In genomic region chr12:15220961-15221885, GRCh38 we compare ENCODE assay signal across 8 cellular contexts. TPM values are rescaled to one million over a fixed set of nuclear protein-coding genes. Genes with fewer than 3 reads are reported as not detected.
A peak's percentile ranks its signal among the peaks of the same experiment; 100 is the strongest.
DNase-seq lines count a peak whose midpoint lies in the region; ATAC-seq and TF ChIP-seq lines count a peak whose summit lies in the region.

A gene with protein sequence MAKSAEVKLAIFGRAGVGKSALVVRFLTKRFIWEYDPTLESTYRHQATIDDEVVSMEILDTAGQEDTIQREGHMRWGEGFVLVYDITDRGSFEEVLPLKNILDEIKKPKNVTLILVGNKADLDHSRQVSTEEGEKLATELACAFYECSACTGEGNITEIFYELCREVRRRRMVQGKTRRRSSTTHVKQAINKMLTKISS (minus strand): TSS chr12:15221417. CDS start chr12:15217489, 3,928 bp downstream.

- dilution Hi-C loops in IMR-90 (cut with HindIII; ENCODE audit: low sequenced_read_pairs, unreplicated experiment), result no loop called here

- no peak within 1 kb of the TSS for H3K4ac ChIP-seq in IMR-90 (ENCODE audit: low read depth, low read length)

- peak within 1 kb of the TSS; percentile 31 for H3K4me3 ChIP-seq in IMR-90 (ENCODE audit: insufficient read depth, low read depth, low read length)
- H3K4me3 ChIP-seq in right atrium auricular region, result peak within 1 kb of the TSS; percentile 49 to 55
- peak within 1 kb of the TSS; percentile 54 for H3K4me3 ChIP-seq in upper lobe of right lung

- H2AFZ ChIP-seq in IMR-90 (replicated peaks; ENCODE audit: low read length, poor library complexity), result peak within 1 kb of the TSS; percentile 93

- 3% methylated on average over 34 of the region's 55 CpGs; no CpG with 5 or more reads in 1 of the 2 experiments for WGBS in IMR-90 (ENCODE audit: extremely low coverage in 2 of 2, insufficient read length in 1 of 2), 2 experiments

- no peak within 1 kb of the TSS for H3K56ac ChIP-seq in IMR-90 (ENCODE audit: extremely low read depth, insufficient read depth, low read length)

- no peak within 1 kb of the TSS for H4K5ac ChIP-seq in IMR-90 (ENCODE audit: low read depth, low read length)

- H4K8ac ChIP-seq in IMR-90 (ENCODE audit: low read depth in 2 of 2, low read length in 2 of 2), result no peak within 1 kb of the TSS

- CTCF ChIA-PET in IMR-90 (lab: Yijun Ruan, JAX), result interaction anchor here (0.5 to 1.6 kb wide), 26 partner anchors 8 to 1229 kb away, joined by 3 to 11 read pairs (median 4); no protein-coding TSS in a partner anchor

- H3K4me2 ChIP-seq in IMR-90 (ENCODE audit: low read depth, low read length), result peak within 1 kb of the TSS; percentile 82

- no peak for TF ChIP-seq POLR2A in IMR-90 (IDR thresholded peaks at IDR 0.05; ENCODE audit: low read depth, low read length)

- H2BK15ac ChIP-seq in IMR-90 (ENCODE audit: low read depth, low read length), result no peak within 1 kb of the TSS

- no peak within 1 kb of the TSS for H3K9ac ChIP-seq in IMR-90 (ENCODE audit: low read depth, low read length)

- no peaks in the 10 kb centered on the region for H3K36me3 ChIP-seq in IMR-90 (ENCODE audit: control insufficient read depth, insufficient read depth, low read length)
- no peaks in the 10 kb centered on the region for H3K36me3 ChIP-seq in right atrium auricular region
- no peaks in the 10 kb centered on the region for H3K36me3 ChIP-seq in upper lobe of right lung

- no peak within 1 kb of the TSS for H2BK120ac ChIP-seq in IMR-90 (ENCODE audit: low read depth, low read length)

- intact Hi-C loops in IMR-90 (cut with micrococcal nuclease) (loop anchor here (1.0 to 5.0 kb wide), 5 partner anchors 70 to 589 kb away; no protein-coding TSS in a partner anchor), upper lobe of right lung (cut with DNase I) (no loop called here)

- H3K9me1 ChIP-seq in IMR-90 (ENCODE audit: insufficient read depth, low read length), result no peaks in the 10 kb centered on the region

- ATAC-seq in GM21528 (IDR thresholded peaks at IDR 0.05; ENCODE audit: low FRiP score, unreplicated experiment) (peak; percentile 94), IMR-90 (ENCODE audit: low read depth) (peak; percentile 100), upper lobe of right lung (peak; percentile 100)

- POLR2A ChIA-PET in IMR-90 (lab: Charles Lee; ENCODE audit: unreplicated experiment), result no interaction called here

- no TSS peak for BruUV-seq in IMR-90 (replicated peaks; lab: Mats Ljungman, UMichigan)

- peaks cover 7% of the 10 kb centered on the region for H3K27me3 ChIP-seq in IMR-90 (ENCODE audit: control insufficient read depth, insufficient read depth, low read length)
- H3K27me3 ChIP-seq in right atrium auricular region, result no peaks in the 10 kb centered on the region
- no peaks in the 10 kb centered on the region for H3K27me3 ChIP-seq in upper lobe of right lung

- H4K91ac ChIP-seq in IMR-90 (ENCODE audit: insufficient read depth, low read depth, low read length), result no peak within 1 kb of the TSS

- H3K27ac ChIP-seq in IMR-90 (ENCODE audit: insufficient read depth, low read length) (no peak within 1 kb of the TSS), right atrium auricular region (peak within 1 kb of the TSS; percentile 79 to 82), upper lobe of right lung (peak within 1 kb of the TSS; percentile 82)

- TF ChIP-seq CTCF in IMR-90 (conservative IDR thresholded peaks at IDR 0.05; ENCODE audit: low read depth, low read length) (peak; percentile 90), right atrium auricular region (IDR thresholded peaks at IDR 0.05) (peak; percentile 94 to 98), upper lobe of right lung (IDR thresholded peaks at IDR 0.05) (peak; percentile 97)

- no peaks in the 10 kb centered on the region for H3K79me1 ChIP-seq in IMR-90 (ENCODE audit: low read depth in 1 of 2, low read length in 2 of 2)

- no peaks in the 10 kb centered on the region for H4K20me1 ChIP-seq in IMR-90 (ENCODE audit: insufficient read depth, low read length)

- no peak within 1 kb of the TSS for H3K14ac ChIP-seq in IMR-90 (replicated peaks; ENCODE audit: low read depth, low read length)

- DNase-seq in DMS79 treated with DMSO at 0.1 percent for 48 hours (lab: John Stamatoyannopoulos, UW) (peak; percentile 61), IMR-90 (peak; percentile 63), T follicular helper cell (ENCODE audit: low read depth) (peak; percentile 52), amniotic stem cell (lab: John Stamatoyannopoulos, UW) (peak; percentile 14), right atrium auricular region (ENCODE audit: low spot score) (peak; percentile 84), pulmonary artery endothelial cell (ENCODE audit: low read depth, low spot score) (peak; percentile 19), upper lobe of right lung (peak; percentile 89)

- H2AK9ac ChIP-seq in IMR-90 (replicated peaks; ENCODE audit: low read depth, low read length, poor library complexity), result peak within 1 kb of the TSS; percentile 68

- in situ Hi-C loops in IMR-90 (cut with MboI; ENCODE audit: low sequenced_read_pairs), result no loop called here

- H3K23ac ChIP-seq in IMR-90 (ENCODE audit: low read depth, low read length), result no peak within 1 kb of the TSS

- no peak within 1 kb of the TSS for H2BK5ac ChIP-seq in IMR-90 (ENCODE audit: low read depth, low read length, poor library complexity, severe bottlenecking)

- H2BK20ac ChIP-seq in IMR-90 (ENCODE audit: low read depth, low read length), result no peak within 1 kb of the TSS

- H2AK5ac ChIP-seq in IMR-90 (ENCODE audit: low read depth, low read length), result no peak within 1 kb of the TSS

- H3K9me3 ChIP-seq in IMR-90 (ENCODE audit: control insufficient read depth, insufficient read depth, low read length) (no peaks in the 10 kb centered on the region), right atrium auricular region (no peaks in the 10 kb centered on the region), upper lobe of right lung (no peaks in the 10 kb centered on the region)

- no peak within 1 kb of the TSS for H3K18ac ChIP-seq in IMR-90 (ENCODE audit: low read depth, low read length)

- peak; percentile 84 for TF ChIP-seq RAD21 in IMR-90 (IDR thresholded peaks at IDR 0.05; ENCODE audit: low read length)

- H3K4me1 ChIP-seq in IMR-90 (ENCODE audit: control insufficient read depth, insufficient read depth, low read length), result no peaks in the 10 kb centered on the region
- H3K4me1 ChIP-seq in right atrium auricular region, result peaks cover 0 to 18% of the 10 kb centered on the region in 2 donors
- no peaks in the 10 kb centered on the region for H3K4me1 ChIP-seq in upper lobe of right lung

TF ChIP-seq in IMR-90, 13 proteins besides CTCF, POLR2A, EP300 and RAD21:
- peak; percentile 62 for TF ChIP-seq SMC3 (IDR thresholded peaks at IDR 0.05; ENCODE audit: low read depth, low read length)
- TF ChIP-seq MXI1 (IDR thresholded peaks at IDR 0.05; ENCODE audit: borderline replicate concordance, low read depth, low read length), result no peak

RNA-seq across cellular contexts. Expression of the gene that starts here (rescaled TPM):
- total RNA-seq in IMR-90 (2012; rRNA removed), result not detected in 2 replicates
- polyA plus RNA-seq in IMR-90 (2012; rRNA removed), result not detected in 2 replicates
- polyA plus RNA-seq in IMR-90 (2012; cell fraction: cytosol; rRNA removed), result not detected in 2 replicates
- not detected in 2 replicates for polyA plus RNA-seq in IMR-90 (2012; cell fraction: nucleus; rRNA removed; ENCODE audit: low replicate concordance)
- 10 to 100 TPM in 1 of 2 donors, 1 to 10 TPM in 1; 9.9 to 12.4 TPM for total RNA-seq in right atrium auricular region
- total RNA-seq in pulmonary artery endothelial cell, result 0.13 TPM in 1 of 2 replicates, not detected in the other
- total RNA-seq in upper lobe of right lung, result 19.6 TPM

Comparison
In these comparisons a context has a peak if more than half of its experiments do, and no peak if none do; other contexts are left out.
1. Peak in DNase-seq, ATAC-seq, H3K4me3 ChIP-seq and H3K4me2 ChIP-seq in IMR-90; RNA of the gene not detected or under 1 TPM.
2. Peak in DNase-seq in pulmonary artery endothelial cell; RNA of the gene not detected or under 1 TPM.
3. DNase-seq: peak in every context shown above with its lines; median percentile 89 in upper lobe of right lung; 84 in right atrium auricular region; 63 in IMR-90; 61 in DMS79 treated with DMSO at 0.1 percent for 48 hours; 52 in T follicular helper cell; 19 in pulmonary artery endothelial cell; 14 in amniotic stem cell.